21 cellular contexts compared by ENCODE assay signal in the genomic region with DNA sequence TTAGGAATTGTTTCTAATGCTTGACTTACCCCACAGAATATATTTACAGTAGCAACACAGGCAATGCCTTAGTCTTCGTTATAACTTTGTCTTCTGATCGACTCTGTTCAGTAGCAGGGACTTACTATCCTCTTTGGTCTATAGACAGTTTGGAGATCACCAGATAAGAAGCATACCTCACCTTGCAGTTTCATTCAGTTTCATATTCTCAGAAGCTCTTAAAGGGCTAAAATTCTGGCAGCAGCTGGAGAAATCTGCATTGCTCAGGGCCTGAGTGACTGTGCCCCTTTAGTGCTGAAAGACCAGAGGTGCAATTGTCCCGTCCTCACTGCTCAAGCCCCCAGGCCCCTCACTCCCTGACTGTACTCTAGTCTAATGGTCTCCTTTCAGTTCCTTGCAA. TPM values are rescaled to one million over a fixed set of nuclear protein-coding genes. Genes with fewer than 3 reads are reported as not detected.
A peak's percentile ranks its signal among the peaks of the same experiment; 100 is the strongest.
DNase-seq lines count a peak whose midpoint lies in the region; ATAC-seq, FAIRE-seq and TF ChIP-seq lines count a peak whose summit lies in the region.
"Had no signal": no experiment of that assay in that cellular context is flagged by ENCODE, and none has a peak within 500 bp of the region (broad histone marks: within the 10 kb centered on the region; RNA-seq: fewer than 3 reads in every experiment).

No MANE protein-coding gene starts in this region.

- no peaks in the 10 kb centered on the region for H3K9me3 Mint-ChIP-seq in activated T-cell treated with anti-CD3 and anti-CD28 coated beads, Interleukin-2, amount 50 U/mL, for 72 hours
- no peaks in the 10 kb centered on the region for H3K9me3 Mint-ChIP-seq in WTC11
- H3K9me3 Mint-ChIP-seq: GM23338 had no signal

- H3K9me3 ChIP-seq in OCI-LY7 (ENCODE audit: low read length): no peaks in the 10 kb centered on the region
- H3K9me3 ChIP-seq: BE2C, HAP-1, Peyer's patch had no signal

- no peaks in the 10 kb centered on the region for H3K79me2 ChIP-seq in OCI-LY7 (ENCODE audit: insufficient read depth, low read depth, low read length)

- H3K4me1 ChIP-seq in OCI-LY7 (ENCODE audit: insufficient read depth, low read length, poor library complexity, severe bottlenecking): no peaks in the 10 kb centered on the region
- H3K4me1 ChIP-seq: BE2C, Peyer's patch, SJCRH30 had no signal

- H2AFZ ChIP-seq in OCI-LY7 (ENCODE audit: low read length): no peak overlapping the region
- H2AFZ ChIP-seq: GM23338 had no signal

- no TSS peak for BruUV-seq in OCI-LY7 (replicated peaks; lab: Mats Ljungman, UMichigan)

- intact Hi-C loops in OCI-LY7 (cut with micrococcal nuclease; ENCODE audit: unreplicated experiment): no loop called here

- POLR2A ChIA-PET in WTC11 (lab: Charles Lee) (no interaction called here), OCI-LY7 (lab: Charles Lee) (interaction anchor here (0.6 to 0.7 kb wide), 4 partner anchors 94 to 1234 kb away, joined by 3 to 4 read pairs (median 4); no protein-coding TSS in a partner anchor)

- peaks cover 36% of the 10 kb centered on the region for H3K36me3 ChIP-seq in OCI-LY7 (ENCODE audit: insufficient read depth, low read length)

- H3K27me3 Mint-ChIP-seq in activated T-cell treated with anti-CD3 and anti-CD28 coated beads, Interleukin-2, amount 50 U/mL, for 72 hours (ENCODE audit: low read depth): no peaks in the 10 kb centered on the region
- H3K27me3 Mint-ChIP-seq in WTC11 (ENCODE audit: low read depth): no peaks in the 10 kb centered on the region

- peaks cover 28% of the 10 kb centered on the region for H3K4me1 Mint-ChIP-seq in activated T-cell treated with anti-CD3 and anti-CD28 coated beads, Interleukin-2, amount 50 U/mL, for 72 hours (ENCODE audit: low read depth)
- H3K4me1 Mint-ChIP-seq in WTC11: no peaks in the 10 kb centered on the region
- H3K4me1 Mint-ChIP-seq: GM23338 had no signal

- H4K20me1 ChIP-seq in OCI-LY7 (ENCODE audit: insufficient read depth, low read length): 0 out of 2 replicates have a peak, but pooled peaks cover 1% of the 10 kb centered on the region

- H3K27ac Mint-ChIP-seq in activated T-cell treated with anti-CD3 and anti-CD28 coated beads, Interleukin-2, amount 50 U/mL, for 72 hours: no peak overlapping the region
- H3K27ac Mint-ChIP-seq in WTC11: 0 out of 2 replicates have a peak overlapping the region, but pooled peaks have one; percentile 1
- H3K27ac Mint-ChIP-seq: GM23338 had no signal

- peak; percentile 49 for FAIRE-seq in GM19239 (lab: Jason Lieb, UNC)
- FAIRE-seq: GM12878 had no signal

- ATAC-seq in activated T-cell treated with anti-CD3 and anti-CD28 coated beads, Interleukin-2, amount 50 U/mL, for 72 hours (replicated peaks in 1 of 2): peak; percentile 61 to 65
- no peak for ATAC-seq in WTC11
- ATAC-seq: GM12878, GM23338 had no signal

- no peak overlapping the region for H3K4me3 ChIP-seq in OCI-LY7 (ENCODE audit: low read depth, low read length, poor library complexity, severe bottlenecking)
- H3K4me3 ChIP-seq: GM12878, GM23338, HAP-1, Peyer's patch, SJCRH30 had no signal

- peaks cover 12 to 22% of the 10 kb centered on the region in 2 donors for H3K36me3 Mint-ChIP-seq in activated T-cell treated with anti-CD3 and anti-CD28 coated beads, Interleukin-2, amount 50 U/mL, for 72 hours (ENCODE audit: insufficient read depth in 2 of 2)
- peaks cover 28% of the 10 kb centered on the region for H3K36me3 Mint-ChIP-seq in WTC11

- no peak for DNase-seq in activated T-cell treated with anti-CD3 and anti-CD28 coated beads, Interleukin-2, amount 50 U/mL, for 72 hours
- no peak for DNase-seq in activated T-cell treated with anti-CD3 and anti-CD28 coated beads, Interleukin-2, amount 50 U/mL, for 48 hours
- DNase-seq in GM19239 (ENCODE audit: insufficient read length, low spot score): no peak
- no peak for DNase-seq in WTC11 (ENCODE audit: low spot score)
- no peak for DNase-seq in NCI-H2081 (lab: John Stamatoyannopoulos, UW)
- no peak for DNase-seq in NCI-H2107 treated with DMSO at 0.1 percent for 48 hours (lab: John Stamatoyannopoulos, UW; ENCODE audit: unreplicated experiment)
- DNase-seq in OCI-LY7 (ENCODE audit: low spot score): no peak
- DNase-seq: BE2C, EL, KG1, NCI-H1092 treated with DMSO at 0.1 percent for 48 hours, NCI-H1436 treated with DMSO at 0.1 percent for 48 hours, NCI-H1930, NCI-H226, NCI-H510A treated with DMSO at 0.1 percent for 48 hours, NCI-H748 treated with DMSO at 0.1 percent for 48 hours, Peyer's patch, SJCRH30 had no signal

- no peak overlapping the region for H3K4me2 ChIP-seq in OCI-LY7 (ENCODE audit: low read length)
- H3K4me2 ChIP-seq: GM23338 had no signal

- H3K27ac ChIP-seq in OCI-LY7 (ENCODE audit: low read depth, low read length, poor library complexity, severe bottlenecking): no peak overlapping the region
- H3K27ac ChIP-seq: Peyer's patch, SJCRH30 had no signal

- no peak overlapping the region for H3K4me3 Mint-ChIP-seq in activated T-cell treated with anti-CD3 and anti-CD28 coated beads, Interleukin-2, amount 50 U/mL, for 72 hours
- H3K4me3 Mint-ChIP-seq in WTC11: no peak overlapping the region
- H3K4me3 Mint-ChIP-seq: GM23338 had no signal

- no peaks in the 10 kb centered on the region for H3K9me2 ChIP-seq in OCI-LY7 (ENCODE audit: insufficient read depth, low read length)

- TF ChIP-seq CTCF in WTC11 (IDR thresholded peaks at IDR 0.05) (no peak), OCI-LY7 (conservative IDR thresholded peaks at IDR 0.05; ENCODE audit: low read length) (no peak)

- CTCF ChIA-PET in WTC11 (lab: Charles Lee) (interaction anchor here (0.7 kb wide), 1 partner anchor 58 kb away, joined by 3 read pairs; no protein-coding TSS in a partner anchor), OCI-LY7 (lab: Charles Lee; ENCODE audit: unreplicated experiment) (no interaction called here)

TF ChIP-seq in WTC11, 78 proteins besides CTCF, POLR2A, EP300 and RAD21 (continues in another document):
- TF ChIP-seq ZNF671 (CRISPR knock-in tag; IDR thresholded peaks at IDR 0.05): no peak
- no peak for TF ChIP-seq SP1 (CRISPR knock-in tag; conservative IDR thresholded peaks at IDR 0.05)
- TF ChIP-seq NR3C1 (CRISPR knock-in tag; conservative IDR thresholded peaks at IDR 0.05; ENCODE audit: low read depth): no peak
- TF ChIP-seq RORB (CRISPR knock-in tag; IDR thresholded peaks at IDR 0.05): no peak
- TF ChIP-seq IRF2 (CRISPR knock-in tag; IDR thresholded peaks at IDR 0.05; ENCODE audit: borderline replicate concordance, low read depth): no peak
- no peak for TF ChIP-seq ERG (CRISPR knock-in tag; IDR thresholded peaks at IDR 0.05)
- TF ChIP-seq ZNF232 (CRISPR knock-in tag; IDR thresholded peaks at IDR 0.05): no peak
- TF ChIP-seq ZNF423 (CRISPR knock-in tag; IDR thresholded peaks at IDR 0.05): no peak
- no peak for TF ChIP-seq USF1 (CRISPR knock-in tag; IDR thresholded peaks at IDR 0.05)
- TF ChIP-seq FOXJ3 (CRISPR knock-in tag; IDR thresholded peaks at IDR 0.05; ENCODE audit: borderline replicate concordance): no peak
- TF ChIP-seq TEAD1 (CRISPR knock-in tag; IDR thresholded peaks at IDR 0.05): no peak
- TF ChIP-seq OVOL2 (CRISPR knock-in tag; IDR thresholded peaks at IDR 0.05; ENCODE audit: borderline replicate concordance): no peak
- no peak for TF ChIP-seq E2F1 (CRISPR knock-in tag; IDR thresholded peaks at IDR 0.05)
- TF ChIP-seq ATF2 (CRISPR knock-in tag; IDR thresholded peaks at IDR 0.05; ENCODE audit: borderline replicate concordance, low read depth): no peak

RNA-seq across cellular contexts. Expression of gene ZBTB43, which starts 26.0 kb away (rescaled TPM):
- 10 to 100 TPM; 30.2 to 66.2 TPM for total RNA-seq in activated T-cell treated with anti-CD3 and anti-CD28 coated beads, Interleukin-2, amount 50 U/mL, for 72 hours
- total RNA-seq in WTC11 (2021) (13.6 to 23.8 TPM (median 14.7 TPM) in 3 replicates), OCI-LY7 (2022) (6.4 and 7.6 TPM in 2 replicates)
- total RNA-seq in OCI-LY7 (2014; rRNA removed; shearing (Covaris generic)): 3.3 and 4.1 TPM in 2 replicates

RNA-seq across cellular contexts. Expression of gene ZBTB34, which starts 29.6 kb away (rescaled TPM):
- total RNA-seq in activated T-cell treated with anti-CD3 and anti-CD28 coated beads, Interleukin-2, amount 50 U/mL, for 72 hours: 1 to 10 TPM; 7.1 to 8.1 TPM
- total RNA-seq in WTC11 (2021): 15.9 to 18.4 TPM (median 16.9 TPM) in 3 replicates
- total RNA-seq in OCI-LY7 (2014; rRNA removed; shearing (Covaris generic)): 6.5 and 7.5 TPM in 2 replicates
- total RNA-seq in OCI-LY7 (2022): 11.3 and 12.3 TPM in 2 replicates
